15 cellular contexts compared by ENCODE assay signal in genomic region chr2:215517391-215517790, GRCh38.
DNase-seq lines count a peak whose midpoint lies in the region; ATAC-seq and TF ChIP-seq lines count a peak whose summit lies in the region.
"Had no signal": no experiment of that assay in that cellular context is flagged by ENCODE, and none has a peak within 500 bp of the region (broad histone marks: within the 10 kb centered on the region; RNA-seq: fewer than 3 reads in every experiment).

No MANE protein-coding gene starts in this region.

- TF ChIP-seq CTCF in AG10803 (conservative IDR thresholded peaks at IDR 0.05; ENCODE audit: low read length) (no peak), epithelial cell of esophagus (IDR thresholded peaks at IDR 0.05; ENCODE audit: insufficient read depth, low read depth, low read length, missing control alignments) (no peak)

- H3K23ac ChIP-seq in trophoblast cell (ENCODE audit: low read length) = no peak overlapping the region

- no peaks in the 10 kb centered on the region for H3K79me1 ChIP-seq in trophoblast cell (ENCODE audit: low read length)

- intact Hi-C loops in Right ventricle myocardium inferior (cut with DNase I) = no loop called here

- H2BK120ac ChIP-seq in trophoblast cell (ENCODE audit: insufficient read depth, low read length, poor library complexity) = no peak overlapping the region

- H3K27ac Mint-ChIP-seq in activated T-cell treated with anti-CD3 and anti-CD28 coated beads, Interleukin-2, amount 50 U/mL, for 72 hours = no peak overlapping the region
- H3K27ac Mint-ChIP-seq: CD4-positive, alpha-beta memory T cell; HFFc6 had no signal

- H3K4ac ChIP-seq in trophoblast cell (ENCODE audit: low read depth, low read length) = no peak overlapping the region

- H3K4me3 ChIP-seq in AG10803 (ENCODE audit: low read length) (no peak overlapping the region), epithelial cell of esophagus (ENCODE audit: low read length) (no peak overlapping the region), trophoblast cell (ENCODE audit: low read depth, low read length) (no peak overlapping the region)
- H3K4me3 ChIP-seq: K562 had no signal

- no peak overlapping the region for H2AFZ ChIP-seq in trophoblast cell (ENCODE audit: insufficient read depth, low read length, poor library complexity)

- no peak overlapping the region for H3K14ac ChIP-seq in trophoblast cell (ENCODE audit: low read length)

- DNase-seq in AG10803 (ENCODE audit: low read depth) (peak; percentile 27), LHCN-M2 (ENCODE audit: low read depth) (peak; percentile 50), epithelial cell of esophagus (ENCODE audit: low read depth) (peak; percentile 39), trophoblast cell (no peak), Right ventricle myocardium inferior (ENCODE audit: missing footprints) (no peak), dermis blood vessel endothelial cell (no peak)
- DNase-seq in activated T-cell treated with anti-CD3 and anti-CD28 coated beads, Interleukin-2, amount 50 U/mL, for 72 hours = no peak
- DNase-seq: BE2C; CD4-positive, alpha-beta memory T cell; DND-41; GDM1; HCEC 1CT; HFFc6 had no signal

- H2AK5ac ChIP-seq in trophoblast cell (ENCODE audit: low read length) = peak overlapping the region; percentile 66

- no peak overlapping the region for H3K9ac ChIP-seq in trophoblast cell (ENCODE audit: low read length)

- H2BK5ac ChIP-seq in trophoblast cell (ENCODE audit: low read depth, low read length, poor library complexity) = no peak overlapping the region

- H3K9me3 ChIP-seq in trophoblast cell (ENCODE audit: insufficient read depth, low read depth, low read length) = no peaks in the 10 kb centered on the region
- H3K9me3 ChIP-seq: BE2C had no signal

- H4K91ac ChIP-seq in trophoblast cell (ENCODE audit: low read depth, low read length) = no peak overlapping the region

- no peaks in the 10 kb centered on the region for H3K36me3 Mint-ChIP-seq in activated T-cell treated with anti-CD3 and anti-CD28 coated beads, Interleukin-2, amount 50 U/mL, for 72 hours (ENCODE audit: insufficient read depth in 2 of 2)
- H3K36me3 Mint-ChIP-seq: CD4-positive, alpha-beta memory T cell had no signal

- H3K79me2 ChIP-seq in trophoblast cell (ENCODE audit: control insufficient read depth, insufficient read depth, low read length, poor library complexity) = no peaks in the 10 kb centered on the region

- WGBS in trophoblast cell (ENCODE audit: extremely low coverage, insufficient coverage, insufficient read length) = no CpG with 5 or more reads among the region's 2 CpGs

- H3K4me1 ChIP-seq in trophoblast cell (ENCODE audit: control insufficient read depth in 1 of 2, insufficient read depth in 2 of 2, low read length in 2 of 2) = no peaks in the 10 kb centered on the region
- H3K4me1 ChIP-seq: BE2C had no signal

- H3K9me3 Mint-ChIP-seq in activated T-cell treated with anti-CD3 and anti-CD28 coated beads, Interleukin-2, amount 50 U/mL, for 72 hours = no peaks in the 10 kb centered on the region
- H3K9me3 Mint-ChIP-seq: CD4-positive, alpha-beta memory T cell; HFFc6 had no signal

- no peak overlapping the region for H3K18ac ChIP-seq in trophoblast cell (ENCODE audit: low read length)

- H3K4me2 ChIP-seq in trophoblast cell (ENCODE audit: low read length) = no peak overlapping the region

- H4K12ac ChIP-seq in trophoblast cell (ENCODE audit: low read depth, low read length) = no peak overlapping the region

- no peak overlapping the region for H3K4me3 Mint-ChIP-seq in activated T-cell treated with anti-CD3 and anti-CD28 coated beads, Interleukin-2, amount 50 U/mL, for 72 hours
- H3K4me3 Mint-ChIP-seq: CD4-positive, alpha-beta memory T cell; HFFc6 had no signal

- H3K4me1 Mint-ChIP-seq in activated T-cell treated with anti-CD3 and anti-CD28 coated beads, Interleukin-2, amount 50 U/mL, for 72 hours (ENCODE audit: low read depth) = no peaks in the 10 kb centered on the region
- H3K4me1 Mint-ChIP-seq: CD4-positive, alpha-beta memory T cell had no signal

- H3K27me3 ChIP-seq in trophoblast cell (ENCODE audit: insufficient read depth, low read length) = no peaks in the 10 kb centered on the region
- H3K27me3 ChIP-seq: BE2C had no signal

- no peaks in the 10 kb centered on the region for H3K27me3 Mint-ChIP-seq in activated T-cell treated with anti-CD3 and anti-CD28 coated beads, Interleukin-2, amount 50 U/mL, for 72 hours (ENCODE audit: low read depth)

- no peak overlapping the region for H3K27ac ChIP-seq in trophoblast cell (ENCODE audit: low read depth, low read length)
- H3K27ac ChIP-seq: C4-2B had no signal

- no peak overlapping the region for H2BK12ac ChIP-seq in trophoblast cell (ENCODE audit: low read length)

- ATAC-seq in activated T-cell treated with anti-CD3 and anti-CD28 coated beads, Interleukin-2, amount 50 U/mL, for 72 hours (replicated peaks in 1 of 2) = no peak
- no peak for ATAC-seq in Right ventricle myocardium inferior
- ATAC-seq: K562 had no signal

- H4K8ac ChIP-seq in trophoblast cell (ENCODE audit: low read depth, low read length) = no peak overlapping the region

- H3K36me3 ChIP-seq in trophoblast cell (ENCODE audit: control insufficient read depth in 1 of 2, insufficient read depth in 2 of 2, low read length in 2 of 2) = no peaks in the 10 kb centered on the region
- H3K36me3 ChIP-seq: BE2C had no signal

Comparison
In these comparisons a context has a peak if more than half of its experiments do, and no peak if none do; other contexts are left out.
1. DNase-seq: peak in AG10803 (single experiment), LHCN-M2 (single experiment) and epithelial cell of esophagus (single experiment); none in trophoblast cell (0 of 2), activated T-cell treated with anti-CD3 and anti-CD28 coated beads, Interleukin-2, amount 50 U/mL, for 72 hours (0 of 2), Right ventricle myocardium inferior (single experiment) and dermis blood vessel endothelial cell (single experiment).